Comparison of ENCODE assay signal across 19 cellular contexts in the genomic region with DNA sequence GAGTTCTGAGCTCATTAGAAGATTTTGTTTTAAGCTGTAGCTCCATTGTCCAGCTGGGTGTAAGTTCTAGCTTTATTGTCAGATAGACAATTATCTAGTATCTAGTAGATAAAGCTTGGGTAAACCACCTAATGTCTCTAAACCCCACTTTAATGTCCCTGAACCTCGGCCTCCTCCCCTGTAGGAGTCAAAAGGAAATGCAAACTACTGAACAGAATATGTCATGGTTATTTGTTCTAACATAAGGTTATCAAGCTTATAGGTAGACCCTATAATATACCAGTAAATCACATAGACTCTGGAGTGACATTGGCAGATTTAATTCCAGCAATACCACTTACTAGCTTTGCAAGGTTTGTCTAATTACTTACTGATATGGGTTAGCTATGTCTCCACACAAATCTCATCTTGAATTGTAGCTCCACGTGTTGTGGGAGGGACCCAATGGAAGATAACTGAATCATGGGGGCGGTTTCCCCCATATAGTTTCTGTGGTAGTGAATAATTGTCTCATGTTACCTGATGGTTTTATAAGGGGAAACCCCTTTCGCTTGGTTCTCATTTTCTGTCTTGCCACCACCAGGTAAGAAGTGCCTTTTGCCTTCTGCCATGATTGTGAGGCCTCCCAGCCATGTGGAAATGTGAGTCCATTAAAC. TPM values are rescaled to one million over a fixed set of nuclear protein-coding genes. Genes with fewer than 3 reads are reported as not detected.
A peak's percentile ranks its signal among the peaks of the same experiment; 100 is the strongest.
DNase-seq lines count a peak whose midpoint lies in the region; ATAC-seq and TF ChIP-seq lines count a peak whose summit lies in the region.
"Had no signal": no experiment of that assay in that cellular context is flagged by ENCODE, and none has a peak within 500 bp of the region (broad histone marks: within the 10 kb centered on the region; RNA-seq: fewer than 3 reads in every experiment).

No MANE protein-coding gene starts in this region.

- H3K9me3 ChIP-seq in neural progenitor cell (ENCODE audit: low read depth): no peaks in the 10 kb centered on the region
- no peaks in the 10 kb centered on the region for H3K9me3 ChIP-seq in colonic mucosa
- H3K9me3 ChIP-seq in right atrium auricular region: no peaks in the 10 kb centered on the region

- no peaks in the 10 kb centered on the region for H3K27me3 Mint-ChIP-seq in activated T-helper 17 cell treated with anti-CD3 and anti-CD28 coated beads, Interleukin-2, amount 50 U/mL, for 72 hours
- H3K27me3 Mint-ChIP-seq in neural progenitor cell (ENCODE audit: insufficient read depth, low read depth): peaks cover 2% of the 10 kb centered on the region
- H3K27me3 Mint-ChIP-seq: dendritic cell treated with granulocyte-macrophage colony-stimulating factor and Interleukin-4, amounts not matched to agents 40 ng/mL and 50 ng/mL, for 4 days; naive thymus-derived CD8-positive, alpha-beta T cell had no signal

- H3K27me3 ChIP-seq in neural progenitor cell: no peaks in the 10 kb centered on the region
- no peaks in the 10 kb centered on the region for H3K27me3 ChIP-seq in colonic mucosa
- H3K27me3 ChIP-seq in right atrium auricular region: no peaks in the 10 kb centered on the region

- H3K9ac ChIP-seq in neural progenitor cell (no peak overlapping the region), colonic mucosa (ENCODE audit: low read depth in 2 of 2, low read length in 2 of 2) (no peak overlapping the region)

- H3K36me3 Mint-ChIP-seq in activated T-helper 17 cell treated with anti-CD3 and anti-CD28 coated beads, Interleukin-2, amount 50 U/mL, for 72 hours (ENCODE audit: low read depth): no peaks in the 10 kb centered on the region
- peaks cover 30% of the 10 kb centered on the region for H3K36me3 Mint-ChIP-seq in neural progenitor cell
- H3K36me3 Mint-ChIP-seq: naive thymus-derived CD8-positive, alpha-beta T cell had no signal

- H3K4me3 ChIP-seq in neural progenitor cell (no peak overlapping the region), colonic mucosa (no peak overlapping the region), right atrium auricular region (no peak overlapping the region)
- H3K4me3 ChIP-seq: PC-9 had no signal

- peaks cover 7% of the 10 kb centered on the region for H3K36me3 ChIP-seq in neural progenitor cell
- no peaks in the 10 kb centered on the region for H3K36me3 ChIP-seq in colonic mucosa
- H3K36me3 ChIP-seq in right atrium auricular region: no peaks in the 10 kb centered on the region

- intact Hi-C loops in colonic mucosa (cut with DNase I): no loop called here
- intact Hi-C loops in head of caudate nucleus (cut with DNase I): no loop called here

- peaks cover 53% of the 10 kb centered on the region for H4K20me1 ChIP-seq in neural progenitor cell (ENCODE audit: low read depth)

- peak; percentile 19 for DNase-seq in stimulated activated naive CD4-positive, alpha-beta T cell treated with Interleukin-2 at 50 U/mL for 16 hours (lab: John Stamatoyannopoulos, UW)
- no peak for DNase-seq in stimulated activated naive CD4-positive, alpha-beta T cell (lab: John Stamatoyannopoulos, UW)
- peak; percentile 64 for DNase-seq in stimulated activated CD4-positive, alpha-beta T cell treated with anti-CD3 and anti-CD28 coated beads, Interleukin-15, amount 100 ng/mL, for 24 hours
- DNase-seq in neural progenitor cell (ENCODE audit: low spot score) (no peak), colonic mucosa (no peak), right atrium auricular region (ENCODE audit: low spot score) (no peak), head of caudate nucleus (no peak)
- DNase-seq: DMS79; foreskin fibroblast; mesendoderm; naive thymus-derived CD8-positive, alpha-beta T cell; NCI-H1417; NCI-H2171; NCI-H748 treated with DMSO at 0.1 percent for 48 hours; PC-9; substantia nigra had no signal

- no peak overlapping the region for H3K27ac Mint-ChIP-seq in activated T-helper 17 cell treated with anti-CD3 and anti-CD28 coated beads, Interleukin-2, amount 50 U/mL, for 72 hours
- no peak overlapping the region for H3K27ac Mint-ChIP-seq in neural progenitor cell
- H3K27ac Mint-ChIP-seq: brain; dendritic cell treated with granulocyte-macrophage colony-stimulating factor and Interleukin-4, amounts not matched to agents 40 ng/mL and 50 ng/mL, for 4 days; naive thymus-derived CD8-positive, alpha-beta T cell had no signal

- H3F3A ChIP-seq in neural progenitor cell (ENCODE audit: low read depth): no peaks in the 10 kb centered on the region

- H3K4me2 ChIP-seq in neural progenitor cell: no peak overlapping the region
- H3K4me2 ChIP-seq: PC-9 had no signal

- H3K4me1 ChIP-seq in neural progenitor cell (no peaks in the 10 kb centered on the region), colonic mucosa (no peaks in the 10 kb centered on the region), right atrium auricular region (no peaks in the 10 kb centered on the region)

- H3K4me3 Mint-ChIP-seq in activated T-helper 17 cell treated with anti-CD3 and anti-CD28 coated beads, Interleukin-2, amount 50 U/mL, for 72 hours: peak overlapping the region; percentile 30
- H3K4me3 Mint-ChIP-seq in neural progenitor cell: no peak overlapping the region
- H3K4me3 Mint-ChIP-seq: brain; dendritic cell treated with granulocyte-macrophage colony-stimulating factor and Interleukin-4, amounts not matched to agents 40 ng/mL and 50 ng/mL, for 4 days; naive thymus-derived CD8-positive, alpha-beta T cell had no signal

- H3K9me3 Mint-ChIP-seq in activated T-helper 17 cell treated with anti-CD3 and anti-CD28 coated beads, Interleukin-2, amount 50 U/mL, for 72 hours: no peaks in the 10 kb centered on the region
- peaks cover 18% of the 10 kb centered on the region for H3K9me3 Mint-ChIP-seq in neural progenitor cell
- H3K9me3 Mint-ChIP-seq: dendritic cell treated with granulocyte-macrophage colony-stimulating factor and Interleukin-4, amounts not matched to agents 40 ng/mL and 50 ng/mL, for 4 days; naive thymus-derived CD8-positive, alpha-beta T cell had no signal

- H3K27ac ChIP-seq in neural progenitor cell (no peak overlapping the region), colonic mucosa (no peak overlapping the region), right atrium auricular region (no peak overlapping the region)
- H3K27ac ChIP-seq: PC-9 had no signal

- peaks cover 20% of the 10 kb centered on the region for H3K4me1 Mint-ChIP-seq in activated T-helper 17 cell treated with anti-CD3 and anti-CD28 coated beads, Interleukin-2, amount 50 U/mL, for 72 hours
- H3K4me1 Mint-ChIP-seq in neural progenitor cell: no peaks in the 10 kb centered on the region
- H3K4me1 Mint-ChIP-seq: naive thymus-derived CD8-positive, alpha-beta T cell had no signal

- peaks cover 100% of the 10 kb centered on the region for H3K79me2 ChIP-seq in neural progenitor cell (ENCODE audit: low read depth)

- peak; percentile 90 for ATAC-seq in activated T-helper 17 cell treated with anti-CD3 and anti-CD28 coated beads, Interleukin-2, amount 50 U/mL, for 72 hours (replicated peaks)
- ATAC-seq: naive thymus-derived CD8-positive, alpha-beta T cell had no signal

- H2AFZ ChIP-seq in neural progenitor cell (replicated peaks): no peak overlapping the region
- H2AFZ ChIP-seq: PC-9 had no signal

- no peak for TF ChIP-seq CTCF in neural progenitor cell (IDR thresholded peaks at IDR 0.05)
- no peak for TF ChIP-seq CTCF in colonic mucosa (IDR thresholded peaks at IDR 0.05)
- no peak for TF ChIP-seq CTCF in right atrium auricular region (IDR thresholded peaks at IDR 0.05)

RNA-seq across cellular contexts. Expression of gene BCAT1, which starts 29.4 kb away (rescaled TPM):
- 10 to 100 TPM; 21.3 to 68.8 TPM for total RNA-seq in activated T-helper 17 cell treated with anti-CD3 and anti-CD28 coated beads, Interleukin-2, amount 50 U/mL, for 72 hours
- total RNA-seq in neural progenitor cell (ENCODE audit: low replicate concordance) (246 and 287 TPM in 2 replicates), colonic mucosa (1 to 10 TPM; 4.2 to 7.4 TPM), right atrium auricular region (10 to 100 TPM in 1 of 2 donors, 1 to 10 TPM in 1; 3.4 to 13.1 TPM)

Comparison
In these comparisons a context has a peak if more than half of its experiments do, and no peak if none do; other contexts are left out.
1. DNase-seq: peak in stimulated activated naive CD4-positive, alpha-beta T cell treated with Interleukin-2 at 50 U/mL for 16 hours (single experiment) and stimulated activated CD4-positive, alpha-beta T cell treated with anti-CD3 and anti-CD28 coated beads, Interleukin-15, amount 100 ng/mL, for 24 hours (single experiment); none in stimulated activated naive CD4-positive, alpha-beta T cell (0 of 6), neural progenitor cell (single experiment), colonic mucosa (single experiment), right atrium auricular region (single experiment) and head of caudate nucleus (0 of 42).